ENCODE assay signal across 22 cellular contexts in genomic region chr4:6516762-6517161, GRCh38. TPM values are rescaled to one million over a fixed set of nuclear protein-coding genes. Genes with fewer than 3 reads are reported as not detected.
"Had no signal": no experiment of that assay in that cellular context is flagged by ENCODE, and none has a peak within 500 bp of the region (broad histone marks: within the 10 kb centered on the region; RNA-seq: fewer than 3 reads in every experiment).

No MANE protein-coding gene starts in this region.

- H3K4me1 ChIP-seq: body of pancreas, colonic mucosa, esophagus squamous epithelium, tibial nerve, vagina had no signal

- H3K9me3 ChIP-seq: body of pancreas, colonic mucosa, esophagus squamous epithelium, vagina had no signal

- H3K36me3 ChIP-seq: colonic mucosa, esophagus squamous epithelium, tibial nerve, vagina had no signal

- DNase-seq: activated B cell treated with CpG ODN at 0.5 μM for 24 hours; activated CD4-positive, alpha-beta T cell treated with anti-CD3 and anti-CD28 coated beads, Interleukin-2, amount 10 ng/mL, durations not matched to agents 24 days and 14 days; activated CD8-positive, alpha-beta memory T cell treated with anti-CD3 and anti-CD28 coated beads, Interleukin-2, amount 50 U/mL, for 4 hours; activated CD8-positive, alpha-beta T cell treated with anti-CD3 and anti-CD28 coated beads, Interleukin-2, amount 10 ng/mL, durations not matched to agents 7 days and 5 days; activated effector memory CD4-positive, alpha-beta T cell treated with anti-CD3 and anti-CD28 coated beads, Interleukin-2, amount 50 U/mL, for 16 hours; activated T-cell treated with anti-CD3 and anti-CD28 coated beads, Interleukin-2, amount 50 U/mL, for 48 hours; body of pancreas; central memory CD4-positive, alpha-beta T cell; colonic mucosa; esophagus squamous epithelium; glutamatergic neuron; mesenchymal stem cell; nephron progenitor cell; stimulated activated CD4-positive, alpha-beta T cell treated with anti-CD3 and anti-CD28 coated beads, Interleukin-2, amount 100 ng/mL, for 48 hours had no signal

- H3K27ac ChIP-seq: body of pancreas, colonic mucosa, esophagus squamous epithelium, tibial nerve, vagina had no signal

- H3K4me3 ChIP-seq: body of pancreas, colonic mucosa, esophagus squamous epithelium, tibial nerve, vagina had no signal

- ATAC-seq: activated CD8-positive, alpha-beta T cell treated with anti-CD3 and anti-CD28 coated beads, Interleukin-2, amount 10 ng/mL, durations not matched to agents 7 days and 5 days; activated naive CD4-positive, alpha-beta T cell treated with anti-CD3 and anti-CD28 coated beads, Interleukin-2, amount 50 U/mL, for 72 hours; body of pancreas; stimulated activated memory B cell treated with anti-CD40 and anti-IgM and Interleukin-4, amounts not matched to agents 10 μg/mL and 1 μg/mL and 100 μg/mL, for 72 hours had no signal

- H3K27me3 ChIP-seq: body of pancreas, colonic mucosa, tibial nerve, vagina had no signal

RNA-seq across cellular contexts. Expression of gene PPP2R2C, which starts 44.3 kb away (rescaled TPM):
- total RNA-seq: activated B cell treated with CpG ODN at 0.5 μM for 24 hours; activated CD4-positive, alpha-beta T cell treated with anti-CD3 and anti-CD28 coated beads, Interleukin-2, amount 10 ng/mL, durations not matched to agents 24 days and 14 days; activated CD8-positive, alpha-beta T cell treated with anti-CD3 and anti-CD28 coated beads, Interleukin-2, amount 10 ng/mL, durations not matched to agents 7 days and 5 days; activated naive CD4-positive, alpha-beta T cell treated with anti-CD3 and anti-CD28 coated beads, Interleukin-2, amount 50 U/mL, for 72 hours; fibroblast of villous mesenchyme; osteocyte; skeletal muscle tissue; T-helper 2 cell treated with Interferon-gamma antibody and Interleukin-4, amounts not matched to agents 100 ng/mL and 5 ng/mL, for 36 hours had no signal
